In genomic region chr2:10449481-10449831, GRCh38 we compare ENCODE assay signal across 9 cellular contexts. TPM values are rescaled to one million over a fixed set of nuclear protein-coding genes. Genes with fewer than 3 reads are reported as not detected.
DNase-seq lines count a peak whose midpoint lies in the region; ATAC-seq and TF ChIP-seq lines count a peak whose summit lies in the region.
"Had no signal": no experiment of that assay in that cellular context is flagged by ENCODE, and none has a peak within 500 bp of the region (broad histone marks: within the 10 kb centered on the region; RNA-seq: fewer than 3 reads in every experiment).

No MANE protein-coding gene starts in this region.

- peaks cover 32% of the 10 kb centered on the region for H4K20me1 ChIP-seq in hepatocyte (ENCODE audit: insufficient read depth, poor library complexity, severe bottlenecking)

- H3K36me3 ChIP-seq in hepatocyte (replicated peaks; ENCODE audit: insufficient read depth, low read depth) = no peaks in the 10 kb centered on the region
- H3K36me3 ChIP-seq in spleen = peaks cover 0 to 6% (median 4%) of the 10 kb centered on the region in 6 donors

- TF ChIP-seq CTCF in WI38 (IDR thresholded peaks at IDR 0.05; ENCODE audit: low read depth, low read length) (no peak), hepatocyte (IDR thresholded peaks at IDR 0.05; ENCODE audit: poor library complexity) (no peak), spleen (IDR thresholded peaks at IDR 0.05 in 8 of 11, conservative IDR thresholded peaks at IDR 0.05 in 3 of 11) (no peak)

- intact Hi-C loops in spleen (cut with DNase I; ENCODE audit: low total_unique reads) = no loop called here

- WGBS in hepatocyte (ENCODE audit: low lambda C conversion rate, missing lambda C conversion rate) = 76% methylated on average over 5 of the region's 5 CpGs
- 52 to 64% (median 56%) methylated on average over 5 of the region's 5 CpGs for WGBS in spleen, 5 donors

- H3K27ac ChIP-seq in hepatocyte (peak overlapping the region; percentile 100), spleen (peak overlapping the region in 5 of 8 donors; percentile 88 to 95 (median 93))

- peaks cover 33% of the 10 kb centered on the region for H3K79me2 ChIP-seq in hepatocyte

- no peak for TF ChIP-seq POLR2A in spleen (IDR thresholded peaks at IDR 0.05)

- H2AFZ ChIP-seq in hepatocyte = no peak overlapping the region

- peaks cover 11% of the 10 kb centered on the region for H3K4me1 ChIP-seq in hepatocyte (ENCODE audit: insufficient read depth)
- H3K4me1 ChIP-seq in spleen = peaks cover 21 to 53% (median 49%) of the 10 kb centered on the region in 6 donors

- H3K9me3 ChIP-seq in hepatocyte (ENCODE audit: low read depth) = no peaks in the 10 kb centered on the region
- H3K9me3 ChIP-seq in spleen = no peaks in the 10 kb centered on the region

- H3K27me3 ChIP-seq in hepatocyte = no peaks in the 10 kb centered on the region
- H3K27me3 ChIP-seq in spleen (replicated peaks in 1 of 7) = no peaks in the 10 kb centered on the region

- no peaks in the 10 kb centered on the region for H3K9me2 ChIP-seq in hepatocyte (replicated peaks; ENCODE audit: insufficient read depth)

- H3K4me2 ChIP-seq in hepatocyte = peak overlapping the region; percentile 99

- DNase-seq in DMS53 (lab: John Stamatoyannopoulos, UW) (peak; percentile 57), DMS53 treated with DMSO at 0.1 percent for 48 hours (lab: John Stamatoyannopoulos, UW; ENCODE audit: unreplicated experiment) (no peak), hepatocyte (ENCODE audit: low spot score) (no peak), spleen (no peak), NCI-H2107 treated with DMSO at 0.1 percent for 48 hours (lab: John Stamatoyannopoulos, UW; ENCODE audit: unreplicated experiment) (no peak), middle frontal gyrus (ENCODE audit: extremely low spot score, low spot score) (no peak)
- DNase-seq: KBM-7 had no signal

- peak overlapping the region; percentile 72; the same call in 1 of the 2 replicates for H3K4me3 ChIP-seq in WI38 (ENCODE audit: low read depth, low read length)
- no peak overlapping the region for H3K4me3 ChIP-seq in hepatocyte
- peak overlapping the region in 6 of 8 donors; percentile 49 to 74 (median 64) for H3K4me3 ChIP-seq in spleen

- no peak for ATAC-seq in HG02973 (IDR thresholded peaks at IDR 0.05; ENCODE audit: unreplicated experiment)

RNA-seq across cellular contexts. Expression of gene ODC1, which starts 1.3 kb away (rescaled TPM):
- 140 and 165 TPM in 2 replicates for total RNA-seq in hepatocyte
- 92.0 and 92.8 TPM in 2 replicates for polyA plus RNA-seq in hepatocyte
- 10 to 100 TPM; 28.9 to 84.3 (median 62.8) TPM for total RNA-seq in spleen
- polyA plus RNA-seq in spleen = 10 to 100 TPM; 38.0 to 78.1 (median 65.3) TPM
